8 cellular contexts compared by ENCODE assay signal in genomic region chr3:128649264-128649663, GRCh38. TPM values are rescaled to one million over a fixed set of nuclear protein-coding genes. Genes with fewer than 3 reads are reported as not detected.
A peak's percentile ranks its signal among the peaks of the same experiment; 100 is the strongest.
DNase-seq lines count a peak whose midpoint lies in the region; ATAC-seq and TF ChIP-seq lines count a peak whose summit lies in the region.

No MANE protein-coding gene starts in this region.

- ATAC-seq in heart right ventricle (no peak), left cardiac atrium (no peak), memory B cell (ENCODE audit: low read depth) (no peak), aorta (ENCODE audit: low FRiP score) (no peak), HG03342 (IDR thresholded peaks at IDR 0.05; ENCODE audit: unreplicated experiment) (no peak)

- H3K27ac ChIP-seq in heart right ventricle (peak overlapping the region in 8 of 10 donors; percentile 93 to 99 (median 98)), ascending aorta (peak overlapping the region in 1 of 2 donors; percentile 99), aorta (ENCODE audit: low read depth in 1 of 2, low read length in 2 of 2) (no peak overlapping the region)

- H3K27me3 ChIP-seq in heart right ventricle (no peaks in the 10 kb centered on the region), ascending aorta (no peaks in the 10 kb centered on the region), aorta (ENCODE audit: control insufficient read depth in 1 of 2, insufficient read depth in 2 of 2, low read length in 1 of 2) (no peaks in the 10 kb centered on the region)

- peak overlapping the region; percentile 91 for H3K27ac Mint-ChIP-seq in memory B cell

- H3K4me3 Mint-ChIP-seq in memory B cell: peak overlapping the region; percentile 89

- H3K9me3 ChIP-seq in heart right ventricle (no peaks in the 10 kb centered on the region), ascending aorta (no peaks in the 10 kb centered on the region), aorta (ENCODE audit: control insufficient read depth, low read length) (no peaks in the 10 kb centered on the region)

- H3K4me1 Mint-ChIP-seq in memory B cell: peaks cover 16% of the 10 kb centered on the region

- H3K4me3 ChIP-seq in heart right ventricle: peak overlapping the region; percentile 75 to 100 (median 97)
- H3K4me3 ChIP-seq in ascending aorta: peak overlapping the region; percentile 99 to 100
- H3K4me3 ChIP-seq in aorta (ENCODE audit: low read length in 2 of 2): peak overlapping the region; percentile 68 to 93

- H3K27me3 Mint-ChIP-seq in memory B cell: no peaks in the 10 kb centered on the region

- DNase-seq in heart right ventricle (no peak), left cardiac atrium (no peak), ascending aorta (ENCODE audit: low spot score in 2 of 2) (no peak), memory B cell (ENCODE audit: low spot score in 2 of 2) (no peak), aorta (no peak), kidney tubule cell (ENCODE audit: low spot score) (no peak), head of caudate nucleus (no peak)

- H3K36me3 ChIP-seq in heart right ventricle: peaks cover 0 to 16% (median 4%) of the 10 kb centered on the region in 9 donors
- H3K36me3 ChIP-seq in ascending aorta: peaks cover 4 to 6% of the 10 kb centered on the region in 2 donors
- H3K36me3 ChIP-seq in aorta (ENCODE audit: control insufficient read depth in 1 of 2, insufficient read depth in 2 of 2, low read length in 1 of 2): no peaks in the 10 kb centered on the region

- TF ChIP-seq CTCF in heart right ventricle (IDR thresholded peaks at IDR 0.05) (no peak), ascending aorta (IDR thresholded peaks at IDR 0.05) (no peak)

- intact Hi-C loops in heart right ventricle (cut with DNase I) (no loop called here), left cardiac atrium (cut with DNase I) (no loop called here), ascending aorta (cut with DNase I) (no loop called here), aorta (cut with DNase I) (no loop called here), head of caudate nucleus (cut with DNase I) (no loop called here)

- WGBS in heart right ventricle, 2 donors: 21 to 26% methylated on average over 6 of the region's 6 CpGs
- 18 to 20% methylated on average over 6 of the region's 6 CpGs for WGBS in aorta, 2 donors

- H3K4me1 ChIP-seq in heart right ventricle: peaks cover 3 to 34% (median 20%) of the 10 kb centered on the region in 9 donors
- H3K4me1 ChIP-seq in ascending aorta: peaks cover 0 to 10% of the 10 kb centered on the region in 2 donors
- peaks cover 0 to 2% of the 10 kb centered on the region in 2 donors for H3K4me1 ChIP-seq in aorta (ENCODE audit: control insufficient read depth in 1 of 2, insufficient read depth in 2 of 2, low read length in 2 of 2)

- no peaks in the 10 kb centered on the region for H3K9me3 Mint-ChIP-seq in memory B cell

- peaks cover 3% of the 10 kb centered on the region for H3K36me3 Mint-ChIP-seq in memory B cell

RNA-seq across cellular contexts. Expression of gene RPN1, which starts 1.4 kb away (rescaled TPM):
- 100 to 1,000 TPM in 3 of 10 donors, 10 to 100 TPM in 7; 74.9 to 170 (median 83.6) TPM for total RNA-seq in heart right ventricle
- polyA plus RNA-seq in heart right ventricle: 100 to 1,000 TPM in 1 of 2 donors, 10 to 100 TPM in 1; 44.3 to 238 TPM
- total RNA-seq in left cardiac atrium: 100 to 1,000 TPM; 139 to 170 TPM
- 226 TPM for total RNA-seq in ascending aorta
- total RNA-seq in aorta: 100 to 1,000 TPM; 118 to 133 TPM
- polyA plus RNA-seq in aorta: 10 to 100 TPM; 64.5 to 90.7 TPM

Comparison
In these comparisons a context has a peak if more than half of its experiments do, and no peak if none do; other contexts are left out.
1. H3K27ac ChIP-seq: peak in heart right ventricle (8 of 10); none in aorta (0 of 2).
2. Peak in every context shown above with its lines, with median percentiles within 50 percentile points of each other: H3K4me3 ChIP-seq.